In genomic region chr2:53252115-53252514, GRCh38 we compare ENCODE assay signal across 25 cellular contexts.
A peak's percentile ranks its signal among the peaks of the same experiment; 100 is the strongest.
DNase-seq lines count a peak whose midpoint lies in the region; FAIRE-seq and TF ChIP-seq lines count a peak whose summit lies in the region.
"Had no signal": no experiment of that assay in that cellular context is flagged by ENCODE, and none has a peak within 500 bp of the region (broad histone marks: within the 10 kb centered on the region; RNA-seq: fewer than 3 reads in every experiment).

No MANE protein-coding gene starts in this region.

- DNase-seq in NCI-H2081 (lab: John Stamatoyannopoulos, UW), result peak; percentile 5 to 33
- no peak for DNase-seq in NCI-H2081 treated with DMSO at 0.1 percent for 48 hours (lab: John Stamatoyannopoulos, UW)
- DNase-seq in LHCN-M2 (ENCODE audit: low read depth), result peak; percentile 15
- peak; percentile 88 for DNase-seq in NCI-H748 (lab: John Stamatoyannopoulos, UW; ENCODE audit: unreplicated experiment)
- peak; percentile 5 for DNase-seq in endothelial cell of umbilical vein (ENCODE audit: low read depth, low spot score)
- no peak for DNase-seq in small intestine
- no peak for DNase-seq in posterior cingulate gyrus
- DNase-seq in breast epithelium (ENCODE audit: low spot score in 2 of 2), result no peak
- DNase-seq: activated CD8-positive, alpha-beta memory T cell treated with anti-CD3 and anti-CD28 coated beads, Interleukin-2, amount 50 U/mL, for 4 hours; anterior cingulate cortex; CD8-positive, alpha-beta T cell; central memory CD4-positive, alpha-beta T cell; dermis blood vessel endothelial cell; DND-41; HCEC 1CT; naive thymus-derived CD4-positive, alpha-beta T cell; NCI-H146; NCI-H446 treated with DMSO at 0.1 percent for 48 hours; retina; spleen; stimulated activated CD4-positive, alpha-beta T cell treated with anti-CD3 and anti-CD28 coated beads, Interleukin-2, amount 100 ng/mL, for 48 hours; WERI-Rb-1 had no signal

- H3K27me3 ChIP-seq in endothelial cell of umbilical vein (ENCODE audit: control insufficient read depth in 2 of 2, insufficient read depth in 2 of 2, low read length in 2 of 2) (no peaks in the 10 kb centered on the region), small intestine (ENCODE audit: control insufficient read depth in 2 of 2, insufficient read depth in 2 of 2, low read length in 2 of 2) (no peaks in the 10 kb centered on the region), breast epithelium (no peaks in the 10 kb centered on the region)
- H3K27me3 ChIP-seq: spleen, suprapubic skin had no signal

- TF ChIP-seq CTCF in endothelial cell of umbilical vein (IDR thresholded peaks at IDR 0.05; ENCODE audit: extremely low read depth in 1 of 2, insufficient read depth in 1 of 2, low read depth in 1 of 2, low read length in 2 of 2) (no peak), breast epithelium (IDR thresholded peaks at IDR 0.05) (no peak)

- H3K9me3 ChIP-seq in endothelial cell of umbilical vein (replicated peaks; ENCODE audit: control insufficient read depth, insufficient read depth, low read length), result no peaks in the 10 kb centered on the region
- no peaks in the 10 kb centered on the region for H3K9me3 ChIP-seq in small intestine (ENCODE audit: control insufficient read depth, low read depth)
- H3K9me3 ChIP-seq in breast epithelium, result no peaks in the 10 kb centered on the region
- H3K9me3 ChIP-seq: A549, spleen, suprapubic skin had no signal

- H3K9ac ChIP-seq in endothelial cell of umbilical vein (replicated peaks; ENCODE audit: extremely low read depth, insufficient read depth, low read length), result no peak overlapping the region

- H3K9me1 ChIP-seq in endothelial cell of umbilical vein (replicated peaks; ENCODE audit: control insufficient read depth, extremely low read depth, insufficient read depth, low read length), result no peaks in the 10 kb centered on the region

- H3K4me1 ChIP-seq in endothelial cell of umbilical vein (ENCODE audit: control insufficient read depth, extremely low read depth, insufficient read depth, low read length) (no peaks in the 10 kb centered on the region), small intestine (ENCODE audit: control insufficient read depth in 2 of 2, insufficient read depth in 1 of 2, low read depth in 1 of 2, low read length in 1 of 2) (no peaks in the 10 kb centered on the region), breast epithelium (no peaks in the 10 kb centered on the region)
- H3K4me1 ChIP-seq: A549, spleen, suprapubic skin had no signal

- H2AFZ ChIP-seq in endothelial cell of umbilical vein (ENCODE audit: low read depth, low read length), result no peak overlapping the region

- BruUV-seq in endothelial cell of umbilical vein (replicated peaks; lab: Mats Ljungman, UMichigan), result no TSS peak

- no peak for FAIRE-seq in endothelial cell of umbilical vein (lab: Jason Lieb, UNC)
- no peak for FAIRE-seq in small intestine (lab: Jason Lieb, UNC)
- FAIRE-seq: A549, islet of Langerhans had no signal

- H3K27ac ChIP-seq in endothelial cell of umbilical vein (ENCODE audit: insufficient read depth, low read depth, low read length) (no peak overlapping the region), small intestine (ENCODE audit: low read depth in 1 of 2, low read length in 1 of 2) (no peak overlapping the region), breast epithelium (no peak overlapping the region)
- H3K27ac ChIP-seq: A549, spleen, suprapubic skin, WERI-Rb-1 had no signal

- H4K20me1 ChIP-seq in endothelial cell of umbilical vein (replicated peaks; ENCODE audit: control insufficient read depth, extremely low read depth, insufficient read depth, low read length), result no peaks in the 10 kb centered on the region

- H3K36me3 ChIP-seq in endothelial cell of umbilical vein (ENCODE audit: control insufficient read depth in 2 of 2, extremely low read depth in 1 of 2, insufficient read depth in 2 of 2, low read length in 2 of 2) (no peaks in the 10 kb centered on the region), small intestine (ENCODE audit: control insufficient read depth in 2 of 2, insufficient read depth in 2 of 2, low read length in 2 of 2) (no peaks in the 10 kb centered on the region), breast epithelium (no peaks in the 10 kb centered on the region)
- H3K36me3 ChIP-seq: spleen, suprapubic skin, WERI-Rb-1 had no signal

- no peak overlapping the region for H3K4me2 ChIP-seq in endothelial cell of umbilical vein (ENCODE audit: insufficient read depth, low read length)
- H3K4me2 ChIP-seq: A549 had no signal

- dilution Hi-C loops in endothelial cell of umbilical vein (cut with MboI; ENCODE audit: extremely low pct_ligation_motif_present, low sequenced_read_pairs), result no loop called here

- POLR2A ChIA-PET in endothelial cell of umbilical vein (lab: Charles Lee), result no interaction called here

- H3K79me2 ChIP-seq in endothelial cell of umbilical vein (ENCODE audit: control insufficient read depth, insufficient read depth, low read length), result no peaks in the 10 kb centered on the region

- 19 to 43% (median 41%) methylated on average over 1 of the region's 1 CpG for WGBS in small intestine, 3 donors

- CTCF ChIA-PET in endothelial cell of umbilical vein (lab: Charles Lee), result no interaction called here

- TF ChIP-seq POLR2A in endothelial cell of umbilical vein (IDR thresholded peaks at IDR 0.05; ENCODE audit: low read depth, low read length), result no peak
- TF ChIP-seq POLR2A in breast epithelium (IDR thresholded peaks at IDR 0.05), result no peak

- H3K4me3 ChIP-seq in endothelial cell of umbilical vein (replicated peaks in 1 of 3; ENCODE audit: insufficient read depth in 1 of 3, low read depth in 1 of 3, low read length in 3 of 3) (no peak overlapping the region), small intestine (ENCODE audit: low read depth in 1 of 2, low read length in 2 of 2) (no peak overlapping the region), breast epithelium (no peak overlapping the region)
- H3K4me3 ChIP-seq: A549, spleen, suprapubic skin had no signal

- intact Hi-C loops in endothelial cell of umbilical vein (cut with micrococcal nuclease), result no loop called here
- intact Hi-C loops in posterior cingulate gyrus (cut with DNase I), result no loop called here
- intact Hi-C loops in breast epithelium (cut with DNase I; ENCODE audit: low total_unique reads), result no loop called here

TF ChIP-seq in endothelial cell of umbilical vein, 7 proteins besides CTCF, POLR2A, EP300 and RAD21:
- TF ChIP-seq MYC (IDR thresholded peaks at IDR 0.05; ENCODE audit: low read depth, low read length) (no peak), EZH2 (IDR thresholded peaks at IDR 0.05; ENCODE audit: borderline replicate concordance, low read depth, low read length, severe bottlenecking) (no peak), JUN (IDR thresholded peaks at IDR 0.05; ENCODE audit: borderline replicate concordance, insufficient read depth, insufficient read length, low read depth) (no peak), POLR2AphosphoS5 (IDR thresholded peaks at IDR 0.05; ENCODE audit: insufficient read depth, low read depth, low read length) (no peak), FOS (IDR thresholded peaks at IDR 0.05; ENCODE audit: borderline replicate concordance, insufficient read depth, low read length) (no peak), GATA2 (IDR thresholded peaks at IDR 0.05; ENCODE audit: insufficient read depth, insufficient read length, low read depth, low read length) (no peak)
- TF ChIP-seq, protein P1, sequence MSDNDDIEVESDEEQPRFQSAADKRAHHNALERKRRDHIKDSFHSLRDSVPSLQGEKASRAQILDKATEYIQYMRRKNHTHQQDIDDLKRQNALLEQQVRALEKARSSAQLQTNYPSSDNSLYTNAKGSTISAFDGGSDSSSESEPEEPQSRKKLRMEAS (IDR thresholded peaks at IDR 0.05; ENCODE audit: insufficient read depth, insufficient read length), result no peak

Comparison
In these comparisons a context has a peak if more than half of its experiments do, and no peak if none do; other contexts are left out.
1. DNase-seq: peak in NCI-H2081 (2 of 2), LHCN-M2 (single experiment), NCI-H748 (single experiment) and endothelial cell of umbilical vein (single experiment); none in NCI-H2081 treated with DMSO at 0.1 percent for 48 hours (single experiment), small intestine (single experiment), posterior cingulate gyrus (0 of 10) and breast epithelium (0 of 2).